In genomic region chr5:58800861-58801540, GRCh38 we compare ENCODE assay signal across 1 cellular context.
TF ChIP-seq lines count a peak whose summit lies in the region.

No MANE protein-coding gene starts in this region.

TF ChIP-seq in GM23338, 12 proteins besides CTCF, POLR2A, EP300 and RAD21 (continued from another document):
- TF ChIP-seq ZNF462 (CRISPR knock-in tag; IDR thresholded peaks at IDR 0.05) (no peak), ETS1 (IDR thresholded peaks at IDR 0.05) (no peak), CREB1 (CRISPR knock-in tag; IDR thresholded peaks at IDR 0.05; ENCODE audit: low read depth) (no peak), ZNF114 (CRISPR knock-in tag; IDR thresholded peaks at IDR 0.05) (no peak), REST (IDR thresholded peaks at IDR 0.05; ENCODE audit: unreplicated experiment) (no peak), POLR2AphosphoS5 (IDR thresholded peaks at IDR 0.05; ENCODE audit: low read depth) (no peak), ZNF331 (CRISPR knock-in tag; IDR thresholded peaks at IDR 0.05; ENCODE audit: low read depth) (no peak; the same call in 1 of the 2 replicates)
